Comparison of ENCODE assay signal across 9 cellular contexts in the genomic region with DNA sequence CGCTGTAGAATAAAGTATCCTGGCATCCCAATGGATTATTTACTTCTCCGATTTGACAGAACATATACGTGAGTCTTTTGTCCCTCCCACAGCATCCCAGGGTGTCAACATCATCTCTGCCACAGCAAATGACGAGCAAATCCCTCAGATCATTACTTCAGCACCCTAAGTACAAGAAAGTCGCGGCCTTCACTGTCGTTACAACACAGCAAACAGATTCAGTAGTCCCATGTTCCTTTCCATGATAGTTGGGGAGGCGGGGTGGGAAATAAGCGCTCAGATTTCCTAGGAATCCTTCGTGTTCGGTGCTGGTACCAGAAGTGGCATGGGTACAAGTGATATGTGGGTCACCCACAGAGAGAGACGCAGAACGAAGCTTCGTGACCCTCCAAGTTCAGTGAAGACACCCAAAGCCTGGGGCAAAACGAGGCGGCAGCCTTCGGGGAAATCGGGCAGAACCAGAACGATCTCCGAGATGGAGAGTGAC.
DNase-seq lines count a peak whose midpoint lies in the region; ATAC-seq and TF ChIP-seq lines count a peak whose summit lies in the region.
"Had no signal": no experiment of that assay in that cellular context is flagged by ENCODE, and none has a peak within 500 bp of the region (broad histone marks: within the 10 kb centered on the region; RNA-seq: fewer than 3 reads in every experiment).

No MANE protein-coding gene starts in this region.

- no peak for TF ChIP-seq CTCF in nephron (IDR thresholded peaks at IDR 0.05; ENCODE audit: unreplicated experiment in 3 of 3)

- no peaks in the 10 kb centered on the region for H3K36me3 Mint-ChIP-seq in nephron (ENCODE audit: low read depth)

- no peak for ATAC-seq in HG02678 (IDR thresholded peaks at IDR 0.05; ENCODE audit: unreplicated experiment)
- ATAC-seq in HG03139 (IDR thresholded peaks at IDR 0.05; ENCODE audit: unreplicated experiment), result no peak

- no peaks in the 10 kb centered on the region for H3K27me3 Mint-ChIP-seq in nephron (ENCODE audit: low read depth)

- no peaks in the 10 kb centered on the region for H3K9me3 Mint-ChIP-seq in nephron

- H3K27ac Mint-ChIP-seq in nephron, result peak overlapping the region; percentile 55 to 78 (median 76)

- peak; percentile 41 for DNase-seq in SKM-1 (lab: John Stamatoyannopoulos, UW; ENCODE audit: unreplicated experiment)
- no peak for DNase-seq in SKM-1 treated with dmso at 0.1 percent for 144 hours (lab: John Stamatoyannopoulos, UW; ENCODE audit: unreplicated experiment)
- DNase-seq in NCI-H128 (lab: John Stamatoyannopoulos, UW; ENCODE audit: unreplicated experiment), result peak; percentile 12
- peak; percentile 9 for DNase-seq in activated T-cell treated with anti-CD3 and anti-CD28 coated beads for 4 hours
- peak; percentile 44 for DNase-seq in fibroblast of peridontal ligament (ENCODE audit: extremely low read depth)
- DNase-seq: left cardiac atrium had no signal

- H3K4me1 Mint-ChIP-seq in nephron, result peaks cover 20% of the 10 kb centered on the region

- peak overlapping the region; percentile 91 to 96 (median 95) for H3K4me3 Mint-ChIP-seq in nephron
